In the genomic region with DNA sequence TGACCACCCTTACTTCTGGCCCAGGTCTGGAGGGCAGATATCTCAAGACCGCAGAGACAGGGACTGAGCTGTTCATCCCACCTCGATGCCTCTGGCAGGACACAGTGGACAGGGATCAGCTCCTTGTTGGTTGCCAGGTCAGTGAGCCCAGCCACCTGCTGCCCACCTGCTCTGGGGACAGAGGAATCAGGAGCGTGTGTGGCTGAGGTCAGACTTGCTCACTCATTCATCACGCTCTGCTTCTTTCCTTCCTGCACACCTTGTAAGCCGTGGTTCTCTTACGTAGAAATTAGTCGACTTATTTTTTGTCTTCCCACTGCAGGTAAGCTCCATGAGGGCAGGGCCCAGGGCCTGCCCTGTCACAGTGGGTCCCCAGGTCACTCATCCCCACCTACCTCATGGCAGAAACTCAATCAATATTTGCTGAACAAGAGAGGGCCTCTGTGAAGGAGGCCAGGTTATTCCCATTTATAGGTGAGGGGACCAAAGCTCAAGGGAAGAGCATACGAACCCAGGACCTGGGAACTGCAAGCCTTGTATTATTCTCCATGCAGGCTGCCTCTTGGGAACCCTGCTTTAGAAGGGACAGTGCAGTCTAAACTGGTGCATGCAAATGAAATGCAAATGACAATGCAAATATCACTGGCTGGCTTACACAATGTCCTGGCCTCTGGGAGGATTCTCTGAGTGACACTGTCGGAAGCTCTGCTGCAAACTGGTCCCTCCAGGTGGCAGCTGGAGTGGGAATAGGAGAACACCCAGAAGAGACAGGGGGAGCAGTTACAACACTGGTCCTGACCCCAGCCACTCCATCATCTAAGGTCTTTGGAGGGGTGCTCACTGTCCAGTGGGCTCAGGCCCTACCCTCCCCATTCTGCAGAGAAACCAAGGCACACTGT, we compare ENCODE assay signal across 29 cellular contexts. TPM values are rescaled to one million over a fixed set of nuclear protein-coding genes. Genes with fewer than 3 reads are reported as not detected.
"Had no signal": no experiment of that assay in that cellular context is flagged by ENCODE, and none has a peak within 500 bp of the region (broad histone marks: within the 10 kb centered on the region; RNA-seq: fewer than 3 reads in every experiment).

No MANE protein-coding gene starts in this region.

- H3K27ac ChIP-seq: heart right ventricle, lower lobe of right lung, right lobe of liver, skin epidermis, transverse colon had no signal

- H3K27ac Mint-ChIP-seq: activated B cell treated with CpG ODN at 0.5 μM for 24 hours; activated CD4-positive, alpha-beta T cell treated with anti-CD3 and anti-CD28 coated beads for 36 hours; activated naive CD8-positive, alpha-beta T cell treated with anti-CD3 and anti-CD28 coated beads for 36 hours; activated T-cell treated with anti-CD3 and anti-CD28 coated beads, Interleukin-2, amount 50 U/mL, for 24 hours; activated T-helper 17 cell treated with anti-CD3 and anti-CD28 coated beads, Interleukin-2, amount 50 U/mL, for 72 hours; dendritic cell treated with granulocyte-macrophage colony-stimulating factor and Interleukin-4, amounts not matched to agents 40 ng/mL and 50 ng/mL, for 4 days; naive thymus-derived CD4-positive, alpha-beta T cell; stimulated activated effector memory CD8-positive, alpha-beta T cell treated with anti-CD3 and anti-CD28 coated beads, Interleukin-12 subunit alpha, Interleukin-12 subunit beta, amount 100 ng/mL, for 72 hours had no signal

- FAIRE-seq: endometrium, kidney, urothelium cell line had no signal

- H3K27me3 ChIP-seq: right lobe of liver had no signal

- H3K36me3 ChIP-seq: heart right ventricle, lower lobe of right lung, right lobe of liver, transverse colon had no signal

- H3K9me3 ChIP-seq: right lobe of liver, transverse colon had no signal

- H3K4me1 Mint-ChIP-seq: activated CD4-positive, alpha-beta T cell treated with anti-CD3 and anti-CD28 coated beads for 36 hours; activated naive CD8-positive, alpha-beta T cell treated with anti-CD3 and anti-CD28 coated beads for 36 hours; activated T-helper 17 cell treated with anti-CD3 and anti-CD28 coated beads, Interleukin-2, amount 50 U/mL, for 72 hours; naive thymus-derived CD4-positive, alpha-beta T cell; stimulated activated effector memory CD8-positive, alpha-beta T cell treated with anti-CD3 and anti-CD28 coated beads, Interleukin-12 subunit alpha, Interleukin-12 subunit beta, amount 100 ng/mL, for 72 hours had no signal

- H3K9me3 Mint-ChIP-seq: activated B cell treated with CpG ODN at 0.5 μM for 24 hours; activated naive CD8-positive, alpha-beta T cell treated with anti-CD3 and anti-CD28 coated beads for 36 hours; activated T-cell treated with anti-CD3 and anti-CD28 coated beads, Interleukin-2, amount 50 U/mL, for 24 hours; dendritic cell treated with granulocyte-macrophage colony-stimulating factor and Interleukin-4, amounts not matched to agents 40 ng/mL and 50 ng/mL, for 4 days; neural crest cell; stimulated activated effector memory CD8-positive, alpha-beta T cell treated with anti-CD3 and anti-CD28 coated beads, Interleukin-12 subunit alpha, Interleukin-12 subunit beta, amount 100 ng/mL, for 72 hours had no signal

- H3K4me1 ChIP-seq: heart right ventricle, lower lobe of right lung, right lobe of liver, transverse colon had no signal

- ATAC-seq: activated CD4-positive, alpha-beta T cell treated with anti-CD3 and anti-CD28 coated beads for 36 hours; activated T-helper 17 cell treated with anti-CD3 and anti-CD28 coated beads, Interleukin-2, amount 50 U/mL, for 72 hours; heart right ventricle; lower lobe of right lung; naive thymus-derived CD4-positive, alpha-beta T cell; right lobe of liver; stimulated activated effector memory CD8-positive, alpha-beta T cell treated with anti-CD3 and anti-CD28 coated beads, Interleukin-12 subunit alpha, Interleukin-12 subunit beta, amount 100 ng/mL, for 72 hours had no signal

- H3K36me3 Mint-ChIP-seq: activated naive CD8-positive, alpha-beta T cell treated with anti-CD3 and anti-CD28 coated beads for 36 hours; stimulated activated effector memory CD8-positive, alpha-beta T cell treated with anti-CD3 and anti-CD28 coated beads, Interleukin-12 subunit alpha, Interleukin-12 subunit beta, amount 100 ng/mL, for 72 hours had no signal

- H3K4me3 Mint-ChIP-seq: activated B cell treated with CpG ODN at 0.5 μM for 24 hours; activated CD4-positive, alpha-beta T cell treated with anti-CD3 and anti-CD28 coated beads for 36 hours; activated naive CD8-positive, alpha-beta T cell treated with anti-CD3 and anti-CD28 coated beads for 36 hours; activated T-cell treated with anti-CD3 and anti-CD28 coated beads, Interleukin-2, amount 50 U/mL, for 24 hours; activated T-helper 17 cell treated with anti-CD3 and anti-CD28 coated beads, Interleukin-2, amount 50 U/mL, for 72 hours; dendritic cell treated with granulocyte-macrophage colony-stimulating factor and Interleukin-4, amounts not matched to agents 40 ng/mL and 50 ng/mL, for 4 days; naive thymus-derived CD4-positive, alpha-beta T cell; neural crest cell; stimulated activated effector memory CD8-positive, alpha-beta T cell treated with anti-CD3 and anti-CD28 coated beads, Interleukin-12 subunit alpha, Interleukin-12 subunit beta, amount 100 ng/mL, for 72 hours had no signal

- H3K4me3 ChIP-seq: heart right ventricle, lower lobe of right lung, right lobe of liver, skin epidermis, transverse colon had no signal

- DNase-seq: activated B cell treated with CpG ODN at 0.5 μM for 24 hours; activated CD4-positive, alpha-beta T cell treated with anti-CD3 and anti-CD28 coated beads for 36 hours; activated CD4-positive, alpha-beta T cell treated with anti-CD3 and anti-CD28 coated beads, Interleukin-2, amount 50 U/mL, for 4 hours; activated CD8-positive, alpha-beta memory T cell treated with anti-CD3 and anti-CD28 coated beads for 24 hours; activated CD8-positive, alpha-beta memory T cell treated with anti-CD3 and anti-CD28 coated beads, Interleukin-2, amount 50 U/mL, for 4 hours; activated naive CD4-positive, alpha-beta T cell treated with Interleukin-2 at 50 U/mL for 16 hours; activated naive CD8-positive, alpha-beta T cell treated with anti-CD3 and anti-CD28 coated beads for 36 hours; activated T-cell treated with anti-CD3 and anti-CD28 coated beads, Interleukin-2, amount 50 U/mL, for 24 hours; effector CD4-positive, alpha-beta T cell; heart right ventricle; kidney; lower lobe of right lung; naive thymus-derived CD4-positive, alpha-beta T cell; right lobe of liver; stimulated activated CD4-positive, alpha-beta T cell treated with anti-CD3 and anti-CD28 coated beads, Interleukin-1b, Interleukin-23, amount 100 ng/mL, for 48 hours; T-helper 9 cell; transverse colon had no signal

RNA-seq across cellular contexts. Expression of a gene that starts 58.4 kb away (rescaled TPM):
- total RNA-seq: activated B cell treated with CpG ODN at 0.5 μM for 24 hours; activated CD4-positive, alpha-beta T cell treated with anti-CD3 and anti-CD28 coated beads for 36 hours; activated naive CD8-positive, alpha-beta T cell treated with anti-CD3 and anti-CD28 coated beads for 36 hours; activated T-helper 17 cell treated with anti-CD3 and anti-CD28 coated beads, Interleukin-2, amount 50 U/mL, for 72 hours; chondrocyte; epithelial cell of proximal tubule; fibroblast of villous mesenchyme; heart right ventricle; kidney; lower lobe of right lung; naive thymus-derived CD4-positive, alpha-beta T cell; omental fat pad; right lobe of liver; temporal lobe; transverse colon had no signal
- polyA plus RNA-seq: heart right ventricle; naive thymus-derived CD4-positive, alpha-beta T cell had no signal
